Comparison of ENCODE assay signal across 36 cellular contexts in genomic region chr2:102029952-102030351, GRCh38. TPM values are rescaled to one million over a fixed set of nuclear protein-coding genes. Genes with fewer than 3 reads are reported as not detected.
"Had no signal": no experiment of that assay in that cellular context is flagged by ENCODE, and none has a peak within 500 bp of the region (broad histone marks: within the 10 kb centered on the region; RNA-seq: fewer than 3 reads in every experiment).

No MANE protein-coding gene starts in this region.

- H3K27me3 ChIP-seq: adrenal gland, body of pancreas, esophagus squamous epithelium, gastroesophageal sphincter, heart right ventricle, hepatocyte had no signal

- H2AFZ ChIP-seq: hepatocyte had no signal

- H3K27ac ChIP-seq: adrenal gland, body of pancreas, epithelial cell of prostate, gastroesophageal sphincter, WERI-Rb-1 had no signal

- DNase-seq: activated CD4-positive, alpha-beta memory T cell treated with anti-CD3 and anti-CD28 coated beads, Interleukin-2, amount 10 ng/mL, durations not matched to agents 7 days and 5 days; activated CD4-positive, alpha-beta T cell treated with anti-CD3 and anti-CD28 coated beads for 36 hours; activated CD4-positive, alpha-beta T cell treated with anti-CD3 and anti-CD28 coated beads, Interleukin-2, amount 10 ng/mL, durations not matched to agents 24 days and 14 days; activated CD4-positive, CD25-positive, alpha-beta regulatory T cell; activated CD4-positive, CD25-positive, alpha-beta regulatory T cell treated with anti-CD3 and anti-CD28 coated beads, Interleukin-2, amount 50 U/mL, for 72 hours; activated CD8-positive, alpha-beta memory T cell treated with anti-CD3 and anti-CD28 coated beads, Interleukin-2, amount 50 U/mL, for 48 hours; activated effector memory CD4-positive, alpha-beta T cell treated with anti-CD3 and anti-CD28 coated beads, Interleukin-2, amount 50 U/mL, for 16 hours; activated naive CD4-positive, alpha-beta T cell treated with anti-CD3 and anti-CD28 coated beads for 36 hours; activated naive CD8-positive, alpha-beta T cell treated with anti-CD3 and anti-CD28 coated beads for 36 hours; activated naive CD8-positive, alpha-beta T cell treated with anti-CD3 and anti-CD28 coated beads, Interleukin-2, amount 50 U/mL, for 24 hours; activated T-cell treated with anti-CD3 and anti-CD28 coated beads for 4 hours; activated T-cell treated with anti-CD3 and anti-CD28 coated beads, Interleukin-2, amount 50 U/mL, for 4 hours; adrenal gland; amygdala; aorta; body of pancreas; caudate nucleus; cortex of kidney; effector CD8-positive, alpha-beta T cell; esophagus squamous epithelium; foreskin melanocyte; heart right ventricle; T1000; WERI-Rb-1 had no signal

- H3K27ac Mint-ChIP-seq: activated CD4-positive, alpha-beta memory T cell treated with anti-CD3 and anti-CD28 coated beads, Interleukin-2, amount 10 ng/mL, durations not matched to agents 7 days and 5 days; activated CD4-positive, alpha-beta T cell treated with anti-CD3 and anti-CD28 coated beads for 36 hours; activated CD4-positive, alpha-beta T cell treated with anti-CD3 and anti-CD28 coated beads, Interleukin-2, amount 10 ng/mL, durations not matched to agents 24 days and 14 days; activated naive CD4-positive, alpha-beta T cell treated with anti-CD3 and anti-CD28 coated beads for 36 hours; activated naive CD4-positive, alpha-beta T cell treated with anti-CD3 and anti-CD28 coated beads, Interleukin-2, amount 50 U/mL, for 24 hours; activated naive CD8-positive, alpha-beta T cell treated with anti-CD3 and anti-CD28 coated beads for 36 hours; activated naive CD8-positive, alpha-beta T cell treated with anti-CD3 and anti-CD28 coated beads, Interleukin-2, amount 50 U/mL, for 24 hours; activated T-helper 2 cell treated with anti-CD3 and anti-CD28 coated beads, Interferon-gamma antibody, Interleukin-2, Interleukin-4, amounts not matched to agents 10 μg/mL and 5 μg/mL and 100 μg/mL, durations not matched to agents 14 hours and 24 hours and 36 hours; T-helper 1 cell treated with Interleukin-12 subunit alpha and Interleukin-12 subunit beta and Interleukin-4 antibody, amounts not matched to agents 30 μg/mL and 1 μg/mL, for 36 hours; T-helper 2 cell treated with Interferon-gamma antibody and Interleukin-4, amounts not matched to agents 5 μg/mL and 100 μg/mL, for 36 hours had no signal

- H3K36me3 ChIP-seq: adrenal gland, esophagus squamous epithelium, gastroesophageal sphincter, WERI-Rb-1 had no signal

- H3K36me3 Mint-ChIP-seq: activated naive CD4-positive, alpha-beta T cell treated with anti-CD3 and anti-CD28 coated beads, Interleukin-2, amount 50 U/mL, for 24 hours had no signal

- H3K4me3 Mint-ChIP-seq: activated CD4-positive, alpha-beta memory T cell treated with anti-CD3 and anti-CD28 coated beads, Interleukin-2, amount 10 ng/mL, durations not matched to agents 7 days and 5 days; activated CD4-positive, alpha-beta T cell treated with anti-CD3 and anti-CD28 coated beads for 36 hours; activated CD4-positive, alpha-beta T cell treated with anti-CD3 and anti-CD28 coated beads, Interleukin-2, amount 10 ng/mL, durations not matched to agents 24 days and 14 days; activated naive CD4-positive, alpha-beta T cell treated with anti-CD3 and anti-CD28 coated beads for 36 hours; activated naive CD4-positive, alpha-beta T cell treated with anti-CD3 and anti-CD28 coated beads, Interleukin-2, amount 50 U/mL, for 24 hours; activated naive CD8-positive, alpha-beta T cell treated with anti-CD3 and anti-CD28 coated beads for 36 hours; activated naive CD8-positive, alpha-beta T cell treated with anti-CD3 and anti-CD28 coated beads, Interleukin-2, amount 50 U/mL, for 24 hours; activated T-cell treated with anti-CD3 and anti-CD28 coated beads, Interleukin-2, amount 50 U/mL, for 4 hours; T-helper 1 cell treated with Interleukin-12 subunit alpha and Interleukin-12 subunit beta and Interleukin-4 antibody, amounts not matched to agents 30 μg/mL and 1 μg/mL, for 36 hours; T-helper 2 cell treated with Interferon-gamma antibody and Interleukin-4, amounts not matched to agents 5 μg/mL and 100 μg/mL, for 36 hours had no signal

- H3K9me3 ChIP-seq: adrenal gland, body of pancreas, esophagus squamous epithelium, gastroesophageal sphincter had no signal

- ATAC-seq: activated CD4-positive, alpha-beta T cell treated with anti-CD3 and anti-CD28 coated beads for 36 hours; activated naive CD8-positive, alpha-beta T cell treated with anti-CD3 and anti-CD28 coated beads, Interleukin-2, amount 50 U/mL, for 24 hours; activated T-cell treated with anti-CD3 and anti-CD28 coated beads, Interleukin-2, amount 50 U/mL, for 4 hours; body of pancreas; gastroesophageal sphincter; heart right ventricle had no signal

- H3K27me3 Mint-ChIP-seq: activated CD4-positive, alpha-beta memory T cell treated with anti-CD3 and anti-CD28 coated beads, Interleukin-2, amount 10 ng/mL, durations not matched to agents 7 days and 5 days; activated CD4-positive, alpha-beta T cell treated with anti-CD3 and anti-CD28 coated beads for 36 hours; activated naive CD4-positive, alpha-beta T cell treated with anti-CD3 and anti-CD28 coated beads, Interleukin-2, amount 50 U/mL, for 24 hours; activated naive CD8-positive, alpha-beta T cell treated with anti-CD3 and anti-CD28 coated beads for 36 hours; activated naive CD8-positive, alpha-beta T cell treated with anti-CD3 and anti-CD28 coated beads, Interleukin-2, amount 50 U/mL, for 24 hours had no signal

- H3K4me2 ChIP-seq: hepatocyte had no signal

- H3K4me3 ChIP-seq: adrenal gland, body of pancreas, esophagus squamous epithelium, gastroesophageal sphincter, heart right ventricle, hepatocyte had no signal

- H3K79me2 ChIP-seq: hepatocyte had no signal

RNA-seq across cellular contexts. Expression of gene IL1R2, which starts 38.2 kb away (rescaled TPM):
- total RNA-seq: chondrocyte, dermis microvascular lymphatic vessel endothelial cell, endothelial cell of umbilical vein, fibroblast of villous mesenchyme, glomerular endothelial cell had no signal
- polyA plus RNA-seq: endothelial cell of umbilical vein had no signal
